In genomic region chr12:6963016-6963731, GRCh38 we compare ENCODE assay signal across 1 cellular context.
A peak's percentile ranks its signal among the peaks of the same experiment; 100 is the strongest.
TF ChIP-seq lines count a peak whose summit lies in the region.

No MANE protein-coding gene starts in this region.

TF ChIP-seq in H1, 55 proteins besides CTCF, POLR2A, EP300 and RAD21:
- TF ChIP-seq SAP30 (IDR thresholded peaks at IDR 0.05; ENCODE audit: insufficient read depth, insufficient replicate concordance, low read length) (no peak), CTBP2 (IDR thresholded peaks at IDR 0.05; ENCODE audit: borderline replicate concordance, insufficient read depth, insufficient read length, low read length) (no peak), NRF1 (IDR thresholded peaks at IDR 0.05; ENCODE audit: low read depth, low read length) (no peak), E2F6 (IDR thresholded peaks at IDR 0.05) (0 out of 2 replicates have a peak, but pooled peaks have one; percentile 30), BCL11A (IDR thresholded peaks at IDR 0.05; ENCODE audit: low read depth in 2 of 2, low read length in 2 of 2) (no peak), MAFK (IDR thresholded peaks at IDR 0.05; ENCODE audit: low read depth, low read length) (0 out of 2 replicates have a peak, but pooled peaks have one; percentile 6), SIN3A (conservative IDR thresholded peaks at IDR 0.05 in 1 of 2, IDR thresholded peaks at IDR 0.05 in 1 of 2; ENCODE audit: low read depth in 1 of 2, low read length in 2 of 2) (peak; percentile 58 to 76; a peak in 2 of 4 replicates), POLR2AphosphoS5 (IDR thresholded peaks at IDR 0.05; ENCODE audit: low read depth, low read length) (peak; percentile 45), YY1 (IDR thresholded peaks at IDR 0.05; ENCODE audit: low read depth, low read length) (peak; percentile 65; the same call in 1 of the 2 replicates), PHF8 (conservative IDR thresholded peaks at IDR 0.05; ENCODE audit: low read depth, low read length) (peak; percentile 51; the same call in 1 of the 2 replicates), GABPA (IDR thresholded peaks at IDR 0.05; ENCODE audit: borderline replicate concordance, insufficient read depth, low read length) (no peak), SP4 (IDR thresholded peaks at IDR 0.05; ENCODE audit: low read length) (0 out of 2 replicates have a peak, but pooled peaks have one; percentile 48), TAF1 (IDR thresholded peaks at IDR 0.05; ENCODE audit: low read depth, low read length) (peak; percentile 68; the same call in 1 of the 2 replicates), TBP (IDR thresholded peaks at IDR 0.05; ENCODE audit: low read depth, low read length) (0 out of 2 replicates have a peak, but pooled peaks have one; percentile 12), TCF12 (IDR thresholded peaks at IDR 0.05; ENCODE audit: low read depth, low read length) (peak; percentile 85; the same call in 1 of the 2 replicates), SIX5 (IDR thresholded peaks at IDR 0.05; ENCODE audit: low read depth, low read length) (no peak), MAX (IDR thresholded peaks at IDR 0.05) (peak; percentile 51; the same call in 1 of the 2 replicates)
